In the genomic region with DNA sequence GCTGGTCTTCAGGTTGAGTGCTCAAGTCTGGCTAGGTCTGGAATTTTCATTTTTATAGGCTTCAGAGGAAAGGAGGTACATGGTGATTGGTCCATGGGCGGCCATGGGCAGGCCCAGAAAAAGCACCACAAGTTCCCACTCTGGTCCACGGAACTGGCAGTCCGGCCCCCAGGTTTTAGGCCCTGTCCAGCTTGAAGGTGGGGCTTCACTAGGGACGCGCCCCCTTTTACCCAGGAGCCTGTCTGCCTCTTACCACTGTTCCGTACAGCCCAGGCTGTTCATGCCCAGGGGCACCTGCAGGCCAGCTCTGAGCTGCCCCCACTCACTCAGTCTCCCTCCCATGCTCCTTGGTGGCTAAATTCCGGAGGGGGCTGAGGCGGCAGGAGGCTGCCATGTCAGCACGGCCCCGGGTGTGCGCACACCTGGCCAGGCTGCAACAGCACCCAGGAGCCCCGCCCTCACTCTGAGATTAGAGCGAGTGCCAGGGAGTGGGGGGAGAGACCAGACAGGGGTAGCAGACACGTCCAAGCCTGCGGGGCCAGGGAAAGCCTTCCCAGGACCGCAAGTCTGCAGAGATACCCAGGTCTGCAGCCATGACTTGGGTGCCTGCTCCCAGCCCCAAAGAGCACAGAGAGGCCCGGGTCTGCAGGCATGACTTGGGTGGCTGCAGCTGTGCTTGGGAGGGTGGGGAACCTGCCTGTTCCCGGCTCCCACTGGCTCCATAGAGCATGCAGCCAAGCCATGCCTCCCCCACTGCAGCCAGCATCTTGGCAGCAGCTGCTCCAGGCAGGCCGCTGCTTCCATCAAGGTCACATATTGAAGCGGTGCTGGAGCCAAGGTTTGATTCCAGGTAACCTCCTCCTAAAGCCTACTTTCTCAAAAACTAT, we compare ENCODE assay signal across 1 cellular context.
A peak's percentile ranks its signal among the peaks of the same experiment; 100 is the strongest.
TF ChIP-seq lines count a peak whose summit lies in the region.

No MANE protein-coding gene starts in this region.

TF ChIP-seq in WTC11, 78 proteins besides CTCF, POLR2A, EP300 and RAD21 (continued from another document):
- TF ChIP-seq, protein P1, sequence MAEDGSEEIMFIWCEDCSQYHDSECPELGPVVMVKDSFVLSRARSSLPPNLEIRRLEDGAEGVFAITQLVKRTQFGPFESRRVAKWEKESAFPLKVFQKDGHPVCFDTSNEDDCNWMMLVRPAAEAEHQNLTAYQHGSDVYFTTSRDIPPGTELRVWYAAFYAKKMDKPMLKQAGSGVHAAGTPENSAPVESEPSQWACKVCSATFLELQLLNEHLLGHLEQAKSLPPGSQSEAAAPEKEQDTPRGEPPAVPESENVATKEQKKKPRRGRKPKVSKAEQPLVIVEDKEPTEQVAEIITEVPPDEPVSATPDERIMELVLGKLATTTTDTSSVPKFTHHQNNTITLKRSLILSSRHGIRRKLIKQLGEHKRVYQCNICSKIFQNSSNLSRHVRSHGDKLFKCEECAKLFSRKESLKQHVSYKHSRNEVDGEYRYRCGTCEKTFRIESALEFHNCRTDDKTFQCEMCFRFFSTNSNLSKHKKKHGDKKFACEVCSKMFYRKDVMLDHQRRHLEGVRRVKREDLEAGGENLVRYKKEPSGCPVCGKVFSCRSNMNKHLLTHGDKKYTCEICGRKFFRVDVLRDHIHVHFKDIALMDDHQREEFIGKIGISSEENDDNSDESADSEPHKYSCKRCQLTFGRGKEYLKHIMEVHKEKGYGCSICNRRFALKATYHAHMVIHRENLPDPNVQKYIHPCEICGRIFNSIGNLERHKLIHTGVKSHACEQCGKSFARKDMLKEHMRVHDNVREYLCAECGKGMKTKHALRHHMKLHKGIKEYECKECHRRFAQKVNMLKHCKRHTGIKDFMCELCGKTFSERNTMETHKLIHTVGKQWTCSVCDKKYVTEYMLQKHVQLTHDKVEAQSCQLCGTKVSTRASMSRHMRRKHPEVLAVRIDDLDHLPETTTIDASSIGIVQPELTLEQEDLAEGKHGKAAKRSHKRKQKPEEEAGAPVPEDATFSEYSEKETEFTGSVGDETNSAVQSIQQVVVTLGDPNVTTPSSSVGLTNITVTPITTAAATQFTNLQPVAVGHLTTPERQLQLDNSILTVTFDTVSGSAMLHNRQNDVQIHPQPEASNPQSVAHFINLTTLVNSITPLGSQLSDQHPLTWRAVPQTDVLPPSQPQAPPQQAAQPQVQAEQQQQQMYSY (CRISPR knock-in tag; IDR thresholded peaks at IDR 0.05): peak; percentile 74
